In the genomic region with DNA sequence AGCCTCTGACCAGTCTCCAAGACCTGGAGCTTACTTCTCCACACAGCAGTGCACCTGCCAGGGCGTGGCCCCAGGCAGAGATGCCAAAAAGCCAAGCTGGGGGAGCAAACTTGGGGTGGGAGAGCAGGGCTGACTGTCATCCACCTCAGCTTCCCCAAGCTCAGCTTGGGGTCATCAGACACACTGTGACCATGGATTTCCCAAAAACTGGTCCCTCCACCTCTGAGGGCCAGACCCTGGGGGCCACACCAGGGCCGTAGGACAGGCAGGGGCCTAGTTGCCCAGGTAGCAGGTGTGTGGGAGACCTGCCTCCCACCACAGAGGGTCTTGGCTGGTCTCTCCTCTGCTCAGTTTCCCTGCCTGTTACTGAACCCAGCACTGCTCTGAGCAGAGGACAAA, we compare ENCODE assay signal across 8 cellular contexts. TPM values are rescaled to one million over a fixed set of nuclear protein-coding genes. Genes with fewer than 3 reads are reported as not detected.
DNase-seq lines count a peak whose midpoint lies in the region; ATAC-seq and TF ChIP-seq lines count a peak whose summit lies in the region.

No MANE protein-coding gene starts in this region.

- no peaks in the 10 kb centered on the region for H3K27me3 ChIP-seq in right lobe of liver

- POLR2A ChIA-PET in MCF 10A (lab: Yijun Ruan, JAX) = interaction anchor here (0.7 to 1.2 kb wide), 3 partner anchors 29 to 94 kb away, joined by 3 to 9 read pairs (median 4); partner anchors contain the start of gene TANGO2

- CTCF ChIA-PET in MCF 10A (lab: Yijun Ruan, JAX) = no interaction called here
- CTCF ChIA-PET in activated naive CD4-positive, alpha-beta T cell treated with anti-CD3 and anti-CD28 coated beads, Interleukin-2, amount 10 ng/mL, durations not matched to agents 7 days and 5 days (lab: Charles Lee) = no interaction called here

- no peaks in the 10 kb centered on the region for H3K9me3 Mint-ChIP-seq in T-helper 1 cell treated with Interleukin-12 subunit alpha and Interleukin-12 subunit beta and Interleukin-4 antibody, amounts not matched to agents 30 μg/mL and 1 μg/mL, for 36 hours
- no peaks in the 10 kb centered on the region for H3K9me3 Mint-ChIP-seq in MCF 10A (ENCODE audit: unreplicated experiment)
- H3K9me3 Mint-ChIP-seq in activated naive CD4-positive, alpha-beta T cell treated with anti-CD3 and anti-CD28 coated beads, Interleukin-2, amount 10 ng/mL, durations not matched to agents 7 days and 5 days = no peaks in the 10 kb centered on the region

- no TSS peak for BruUV-seq in MCF 10A (replicated peaks; lab: Mats Ljungman, UMichigan)

- TF ChIP-seq POLR2A in right lobe of liver (IDR thresholded peaks at IDR 0.05) = no peak

- H3K27ac ChIP-seq in right lobe of liver (no peak overlapping the region), temporal lobe (ENCODE audit: low read depth, low read length) (peak overlapping the region; percentile 12)

- no peak for DNase-seq in T-helper 1 cell
- DNase-seq in MCF 10A (ENCODE audit: unreplicated experiment) = no peak
- peak in 2 of 3 donors; percentile 12 to 37 for DNase-seq in right lobe of liver
- no peak for DNase-seq in NCI-H345 treated with DMSO at 0.1 percent for 48 hours (lab: John Stamatoyannopoulos, UW; ENCODE audit: unreplicated experiment)
- DNase-seq in activated naive CD4-positive, alpha-beta T cell treated with anti-CD3 and anti-CD28 coated beads, Interleukin-2, amount 10 ng/mL, durations not matched to agents 7 days and 5 days = no peak

- H3K4me1 ChIP-seq in right lobe of liver = peaks cover 0 to 10% (median 4%) of the 10 kb centered on the region in 4 donors

- H3K4me3 Mint-ChIP-seq in T-helper 1 cell treated with Interleukin-12 subunit alpha and Interleukin-12 subunit beta and Interleukin-4 antibody, amounts not matched to agents 30 μg/mL and 1 μg/mL, for 36 hours = peak overlapping the region; percentile 21
- H3K4me3 Mint-ChIP-seq in MCF 10A (ENCODE audit: unreplicated experiment) = peak overlapping the region; percentile 57
- H3K4me3 Mint-ChIP-seq in activated naive CD4-positive, alpha-beta T cell treated with anti-CD3 and anti-CD28 coated beads, Interleukin-2, amount 10 ng/mL, durations not matched to agents 7 days and 5 days = no peak overlapping the region

- peak overlapping the region; percentile 60 to 82 (median 69) for H3K4me3 ChIP-seq in right lobe of liver

- intact Hi-C loops in MCF 10A (cut with micrococcal nuclease) (no loop called here), right lobe of liver (cut with DNase I) (no loop called here)

- no peaks in the 10 kb centered on the region for H3K4me1 Mint-ChIP-seq in T-helper 1 cell treated with Interleukin-12 subunit alpha and Interleukin-12 subunit beta and Interleukin-4 antibody, amounts not matched to agents 30 μg/mL and 1 μg/mL, for 36 hours (ENCODE audit: low read depth)
- H3K4me1 Mint-ChIP-seq in MCF 10A (ENCODE audit: insufficient read depth, unreplicated experiment) = peaks cover 10% of the 10 kb centered on the region
- H3K4me1 Mint-ChIP-seq in activated naive CD4-positive, alpha-beta T cell treated with anti-CD3 and anti-CD28 coated beads, Interleukin-2, amount 10 ng/mL, durations not matched to agents 7 days and 5 days = peaks cover 2% of the 10 kb centered on the region

- no peak overlapping the region for H3K27ac Mint-ChIP-seq in T-helper 1 cell treated with Interleukin-12 subunit alpha and Interleukin-12 subunit beta and Interleukin-4 antibody, amounts not matched to agents 30 μg/mL and 1 μg/mL, for 36 hours
- H3K27ac Mint-ChIP-seq in MCF 10A (ENCODE audit: low read depth, unreplicated experiment) = no peak overlapping the region
- H3K27ac Mint-ChIP-seq in activated naive CD4-positive, alpha-beta T cell treated with anti-CD3 and anti-CD28 coated beads, Interleukin-2, amount 10 ng/mL, durations not matched to agents 7 days and 5 days = no peak overlapping the region

- no CpG with 5 or more reads among the region's 2 CpGs for WGBS in right lobe of liver (ENCODE audit: insufficient coverage, low coverage, low lambda C conversion rate, missing lambda C conversion rate)

- H3K36me3 ChIP-seq in right lobe of liver = no peaks in the 10 kb centered on the region

- H3K27me3 Mint-ChIP-seq in T-helper 1 cell treated with Interleukin-12 subunit alpha and Interleukin-12 subunit beta and Interleukin-4 antibody, amounts not matched to agents 30 μg/mL and 1 μg/mL, for 36 hours (ENCODE audit: low read depth) = no peaks in the 10 kb centered on the region
- H3K27me3 Mint-ChIP-seq in MCF 10A (ENCODE audit: insufficient read depth, unreplicated experiment) = no peaks in the 10 kb centered on the region
- H3K27me3 Mint-ChIP-seq in activated naive CD4-positive, alpha-beta T cell treated with anti-CD3 and anti-CD28 coated beads, Interleukin-2, amount 10 ng/mL, durations not matched to agents 7 days and 5 days = peaks cover 48% of the 10 kb centered on the region

- H3K36me3 Mint-ChIP-seq in T-helper 1 cell treated with Interleukin-12 subunit alpha and Interleukin-12 subunit beta and Interleukin-4 antibody, amounts not matched to agents 30 μg/mL and 1 μg/mL, for 36 hours (ENCODE audit: low read depth) = no peaks in the 10 kb centered on the region
- H3K36me3 Mint-ChIP-seq in MCF 10A (ENCODE audit: insufficient read depth, unreplicated experiment) = no peaks in the 10 kb centered on the region
- H3K36me3 Mint-ChIP-seq in activated naive CD4-positive, alpha-beta T cell treated with anti-CD3 and anti-CD28 coated beads, Interleukin-2, amount 10 ng/mL, durations not matched to agents 7 days and 5 days = no peaks in the 10 kb centered on the region

- H3K9me3 ChIP-seq in right lobe of liver = no peaks in the 10 kb centered on the region

- ATAC-seq in right lobe of liver = no peak
- no peak for ATAC-seq in GM18511 (IDR thresholded peaks at IDR 0.05; ENCODE audit: unreplicated experiment)

- no peak for TF ChIP-seq CTCF in MCF 10A (IDR thresholded peaks at IDR 0.05; ENCODE audit: unreplicated experiment)
- TF ChIP-seq CTCF in right lobe of liver (IDR thresholded peaks at IDR 0.05) = no peak

RNA-seq across cellular contexts. Expression of gene ARVCF, which starts 30.6 kb away (rescaled TPM):
- total RNA-seq in MCF 10A (2022) (7.5 and 11.8 TPM in 2 replicates), right lobe of liver (10 to 100 TPM; 11.5 to 40.9 (median 20.7) TPM), temporal lobe (48.9 TPM)

RNA-seq across cellular contexts. Expression of gene TANGO2, which starts 34.9 kb away (rescaled TPM):
- total RNA-seq in MCF 10A (2022) (13.9 and 16.0 TPM in 2 replicates), right lobe of liver (10 to 100 TPM; 11.0 to 27.0 (median 15.5) TPM), temporal lobe (8.1 TPM)

RNA-seq across cellular contexts. Expression of gene TXNRD2, which starts 44.4 kb away (rescaled TPM):
- 28.7 and 39.9 TPM in 2 replicates for total RNA-seq in MCF 10A (2022)
- total RNA-seq in right lobe of liver = 10 to 100 TPM; 35.9 to 47.8 (median 44.3) TPM
- 11.6 TPM for total RNA-seq in temporal lobe

RNA-seq across cellular contexts. Expression of gene COMT, which starts 44.4 kb away (rescaled TPM):
- total RNA-seq in MCF 10A (2022) (196 and 208 TPM in 2 replicates), right lobe of liver (100 to 1,000 TPM; 144 to 270 (median 200) TPM), temporal lobe (42.8 TPM)

Comparison
In these comparisons a context has a peak if more than half of its experiments do, and no peak if none do; other contexts are left out.
1. DNase-seq: peak in right lobe of liver (2 of 3); none in T-helper 1 cell (0 of 5), MCF 10A (single experiment), NCI-H345 treated with DMSO at 0.1 percent for 48 hours (single experiment) and activated naive CD4-positive, alpha-beta T cell treated with anti-CD3 and anti-CD28 coated beads, Interleukin-2, amount 10 ng/mL, durations not matched to agents 7 days and 5 days (single experiment).